In the genomic region with DNA sequence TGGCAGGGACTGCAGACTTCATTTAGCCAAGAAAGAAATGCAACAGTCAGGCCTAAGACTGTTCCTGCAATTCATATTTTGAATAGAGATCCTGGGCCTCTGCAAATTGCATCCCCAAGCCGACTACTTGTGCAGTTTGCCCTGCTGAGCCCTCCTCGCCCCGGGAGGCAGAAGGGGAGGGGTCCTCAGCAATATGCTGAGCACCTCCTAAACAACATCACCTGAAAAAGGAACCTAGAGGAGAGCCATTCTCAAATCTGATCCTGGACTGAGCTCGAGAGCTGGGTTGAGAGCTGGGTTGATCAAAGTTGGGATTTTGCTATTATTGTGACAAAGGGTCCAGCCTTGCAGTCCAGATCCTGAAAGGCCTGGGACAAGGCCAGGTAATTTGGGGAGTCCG, we compare ENCODE assay signal across 21 cellular contexts.
DNase-seq lines count a peak whose midpoint lies in the region; ATAC-seq and TF ChIP-seq lines count a peak whose summit lies in the region.
"Had no signal": no experiment of that assay in that cellular context is flagged by ENCODE, and none has a peak within 500 bp of the region (broad histone marks: within the 10 kb centered on the region; RNA-seq: fewer than 3 reads in every experiment).

No MANE protein-coding gene starts in this region.

- H3K4me3 ChIP-seq in Caco-2 (ENCODE audit: low read depth, low read length), result no peak overlapping the region
- H3K4me3 ChIP-seq: adrenal gland, breast epithelium, SK-N-MC had no signal

- no peaks in the 10 kb centered on the region for H3K4me1 ChIP-seq in Caco-2
- H3K4me1 ChIP-seq: breast epithelium had no signal

- peak overlapping the region; percentile 90 for H3K27ac Mint-ChIP-seq in CD4-positive, alpha-beta T cell
- peak overlapping the region; percentile 77 for H3K27ac Mint-ChIP-seq in Caco-2 (ENCODE audit: unreplicated experiment)
- peak overlapping the region; percentile 64 for H3K27ac Mint-ChIP-seq in activated naive CD8-positive, alpha-beta T cell treated with anti-CD3 and anti-CD28 coated beads, Interleukin-2, amount 10 ng/mL, durations not matched to agents 7 days and 5 days
- peak overlapping the region in 9 of 10 donors; percentile 20 to 91 (median 66) for H3K27ac Mint-ChIP-seq in naive thymus-derived CD8-positive, alpha-beta T cell

- no peaks in the 10 kb centered on the region for H3K9me3 ChIP-seq in CD4-positive, alpha-beta T cell (ENCODE audit: control insufficient read depth, low read length)
- no peaks in the 10 kb centered on the region for H3K9me3 ChIP-seq in Caco-2
- H3K9me3 ChIP-seq: adrenal gland, breast epithelium had no signal

- no peak for ATAC-seq in CD4-positive, alpha-beta T cell (ENCODE audit: poor library complexity)
- no peak for ATAC-seq in activated naive CD8-positive, alpha-beta T cell treated with anti-CD3 and anti-CD28 coated beads, Interleukin-2, amount 10 ng/mL, durations not matched to agents 7 days and 5 days (ENCODE audit: low read depth)
- ATAC-seq in naive thymus-derived CD8-positive, alpha-beta T cell, result no peak
- no peak for ATAC-seq in HG02571 (IDR thresholded peaks at IDR 0.05; ENCODE audit: unreplicated experiment)
- ATAC-seq: left colon had no signal

- H3K9me3 Mint-ChIP-seq in CD4-positive, alpha-beta T cell, result no peaks in the 10 kb centered on the region
- H3K9me3 Mint-ChIP-seq in Caco-2 (ENCODE audit: unreplicated experiment), result no peaks in the 10 kb centered on the region
- H3K9me3 Mint-ChIP-seq in activated naive CD8-positive, alpha-beta T cell treated with anti-CD3 and anti-CD28 coated beads, Interleukin-2, amount 10 ng/mL, durations not matched to agents 7 days and 5 days, result no peaks in the 10 kb centered on the region
- H3K9me3 Mint-ChIP-seq in naive thymus-derived CD8-positive, alpha-beta T cell, result no peaks in the 10 kb centered on the region
- H3K9me3 Mint-ChIP-seq: naive B cell; T-helper 2 cell treated with Interferon-gamma antibody and Interleukin-4, amounts not matched to agents 5 μg/mL and 100 μg/mL, for 36 hours had no signal

- H3K4me1 Mint-ChIP-seq in CD4-positive, alpha-beta T cell (ENCODE audit: low read depth), result peaks cover 37% of the 10 kb centered on the region
- H3K4me1 Mint-ChIP-seq in Caco-2 (ENCODE audit: low read depth, unreplicated experiment), result peaks cover 24% of the 10 kb centered on the region
- H3K4me1 Mint-ChIP-seq in activated naive CD8-positive, alpha-beta T cell treated with anti-CD3 and anti-CD28 coated beads, Interleukin-2, amount 10 ng/mL, durations not matched to agents 7 days and 5 days, result peaks cover 18% of the 10 kb centered on the region
- peaks cover 16 to 39% (median 28%) of the 10 kb centered on the region in 4 donors for H3K4me1 Mint-ChIP-seq in naive thymus-derived CD8-positive, alpha-beta T cell

- no peaks in the 10 kb centered on the region for H3K27me3 Mint-ChIP-seq in CD4-positive, alpha-beta T cell
- H3K27me3 Mint-ChIP-seq in Caco-2 (ENCODE audit: insufficient read depth, unreplicated experiment), result no peaks in the 10 kb centered on the region
- H3K27me3 Mint-ChIP-seq in activated naive CD8-positive, alpha-beta T cell treated with anti-CD3 and anti-CD28 coated beads, Interleukin-2, amount 10 ng/mL, durations not matched to agents 7 days and 5 days, result no peaks in the 10 kb centered on the region
- H3K27me3 Mint-ChIP-seq in naive thymus-derived CD8-positive, alpha-beta T cell, result no peaks in the 10 kb centered on the region
- H3K27me3 Mint-ChIP-seq: naive B cell had no signal

- POLR2A ChIA-PET in CD4-positive, alpha-beta T cell (lab: Charles Lee), result interaction anchor here (0.9 kb wide), 1 partner anchor 226 kb away, joined by 4 read pairs; no protein-coding TSS in a partner anchor
- POLR2A ChIA-PET in Caco-2 (lab: Charles Lee), result no interaction called here
- POLR2A ChIA-PET in activated naive CD8-positive, alpha-beta T cell treated with anti-CD3 and anti-CD28 coated beads, Interleukin-2, amount 10 ng/mL, durations not matched to agents 7 days and 5 days (lab: Charles Lee), result no interaction called here
- POLR2A ChIA-PET in naive thymus-derived CD8-positive, alpha-beta T cell (lab: Charles Lee), result no interaction called here

- no peaks in the 10 kb centered on the region for H3K27me3 ChIP-seq in CD4-positive, alpha-beta T cell (ENCODE audit: control insufficient read depth, insufficient read depth, low read length)
- H3K27me3 ChIP-seq in Caco-2 (replicated peaks; ENCODE audit: control insufficient read depth, insufficient read depth, low read length), result no peaks in the 10 kb centered on the region
- H3K27me3 ChIP-seq: adrenal gland, breast epithelium had no signal

- BruUV-seq in Caco-2 (replicated peaks; lab: Mats Ljungman, UMichigan), result no TSS peak

- DNase-seq in CD4-positive, alpha-beta T cell, result no peak
- no peak for DNase-seq in Caco-2
- DNase-seq in activated naive CD8-positive, alpha-beta T cell treated with anti-CD3 and anti-CD28 coated beads, Interleukin-2, amount 10 ng/mL, durations not matched to agents 7 days and 5 days, result no peak
- DNase-seq in naive thymus-derived CD8-positive, alpha-beta T cell, result no peak
- DNase-seq in activated effector memory CD4-positive, alpha-beta T cell treated with Interleukin-2 at 50 U/mL for 16 hours, result no peak
- no peak for DNase-seq in stimulated activated CD4-positive, alpha-beta T cell treated with anti-CD3 and anti-CD28 coated beads, Interleukin-4, amount 100 ng/mL, for 1 hour
- DNase-seq: adrenal gland; DND-41; left colon; mesendoderm; naive B cell; NCI-H1694 treated with DMSO at 0.1 percent for 48 hours; NCI-H2171 treated with DMSO at 0.1 percent for 48 hours; NCI-H526; stimulated activated naive CD4-positive, alpha-beta T cell had no signal

- no peak overlapping the region for H3K27ac ChIP-seq in CD4-positive, alpha-beta T cell (ENCODE audit: low read depth, low read length)
- H3K27ac ChIP-seq: adrenal gland, KMS-11, SK-N-MC, VCaP had no signal

- H3K36me3 Mint-ChIP-seq in CD4-positive, alpha-beta T cell (ENCODE audit: low read depth), result peaks cover 40% of the 10 kb centered on the region
- H3K36me3 Mint-ChIP-seq in Caco-2 (ENCODE audit: insufficient read depth, unreplicated experiment), result peaks cover 100% of the 10 kb centered on the region
- peaks cover 9% of the 10 kb centered on the region for H3K36me3 Mint-ChIP-seq in activated naive CD8-positive, alpha-beta T cell treated with anti-CD3 and anti-CD28 coated beads, Interleukin-2, amount 10 ng/mL, durations not matched to agents 7 days and 5 days
- peaks cover 0 to 24% (median 0%) of the 10 kb centered on the region in 3 donors for H3K36me3 Mint-ChIP-seq in naive thymus-derived CD8-positive, alpha-beta T cell

- no peak overlapping the region for H3K4me3 Mint-ChIP-seq in CD4-positive, alpha-beta T cell
- peak overlapping the region; percentile 8 for H3K4me3 Mint-ChIP-seq in Caco-2 (ENCODE audit: unreplicated experiment)
- H3K4me3 Mint-ChIP-seq in activated naive CD8-positive, alpha-beta T cell treated with anti-CD3 and anti-CD28 coated beads, Interleukin-2, amount 10 ng/mL, durations not matched to agents 7 days and 5 days, result no peak overlapping the region
- H3K4me3 Mint-ChIP-seq in naive thymus-derived CD8-positive, alpha-beta T cell, result no peak overlapping the region
- H3K4me3 Mint-ChIP-seq: T-helper 2 cell treated with Interferon-gamma antibody and Interleukin-4, amounts not matched to agents 5 μg/mL and 100 μg/mL, for 36 hours had no signal

- intact Hi-C loops in CD4-positive, alpha-beta T cell (cut with DNase I, micrococcal nuclease), result loop anchor here in 1 of 2 experiments (10.0 kb wide), 1 partner anchor 398 kb away; no protein-coding TSS in a partner anchor
- intact Hi-C loops in Caco-2 (cut with micrococcal nuclease; ENCODE audit: unreplicated experiment), result loop anchor here (5.0 kb wide), 2 partner anchors 415 to 595 kb away; no protein-coding TSS in a partner anchor

- CTCF ChIA-PET in CD4-positive, alpha-beta T cell (lab: Charles Lee), result interaction anchor here (0.9 to 3.5 kb wide), 2 partner anchors 207 to 396 kb away, joined by 3 to 49 read pairs; no protein-coding TSS in a partner anchor
- CTCF ChIA-PET in Caco-2 (lab: Charles Lee), result interaction anchor here (2.8 kb wide), 1 partner anchor 226 kb away, joined by 17 read pairs; no protein-coding TSS in a partner anchor

- no peak for TF ChIP-seq CTCF in CD4-positive, alpha-beta T cell (IDR thresholded peaks at IDR 0.05)
- no peak for TF ChIP-seq CTCF in Caco-2 (IDR thresholded peaks at IDR 0.05; ENCODE audit: insufficient read depth in 1 of 2, low read depth in 1 of 2, low read length in 1 of 2, severe bottlenecking in 1 of 2, unreplicated experiment in 1 of 2)

- peaks cover 5% of the 10 kb centered on the region for H3K36me3 ChIP-seq in Caco-2 (ENCODE audit: control insufficient read depth, insufficient read depth, low read length)
- H3K36me3 ChIP-seq: breast epithelium had no signal
